Comparison of ENCODE assay signal across 30 cellular contexts in genomic region chr1:179848233-179848632, GRCh38.
"Had no signal": no experiment of that assay in that cellular context is flagged by ENCODE, and none has a peak within 500 bp of the region (broad histone marks: within the 10 kb centered on the region; RNA-seq: fewer than 3 reads in every experiment).

No MANE protein-coding gene starts in this region.

- H3K27ac ChIP-seq: neutrophil, pancreas, prostate gland, skin epidermis, spleen, suprapubic skin, testis, tibial artery, transverse colon, upper lobe of right lung, vagina had no signal

- FAIRE-seq: pancreas, urothelium cell line had no signal

- H3K4me3 ChIP-seq: pancreas, prostate gland, skin epidermis, smooth muscle cell, spleen, suprapubic skin, testis, tibial artery, transverse colon, upper lobe of right lung, vagina had no signal

- H3K4me1 ChIP-seq: pancreas, prostate gland, spleen, suprapubic skin, testis, tibial artery, transverse colon, upper lobe of right lung, vagina had no signal

- H3K4me2 ChIP-seq: smooth muscle cell had no signal

- DNase-seq: naive B cell; naive thymus-derived CD8-positive, alpha-beta T cell; nephron progenitor cell; nucleus accumbens; pancreas; right cardiac atrium; spleen; stimulated activated CD4-positive, alpha-beta T cell treated with anti-CD3 and anti-CD28 coated beads, Interleukin-12 subunit alpha, Interleukin-12 subunit beta, amount 100 ng/mL, for 4 hours; stimulated activated CD4-positive, alpha-beta T cell treated with anti-CD3 and anti-CD28 coated beads, Interleukin-1b, Interleukin-23, amount 100 ng/mL, for 48 hours; stimulated activated CD4-positive, alpha-beta T cell treated with anti-CD3 and anti-CD28 coated beads, Interleukin-4, amount 100 ng/mL, for 1 hour; stimulated activated CD4-positive, alpha-beta T cell treated with anti-CD3 and anti-CD28 coated beads, Interleukin-4, amount 100 ng/mL, for 4 hours; stimulated activated CD8-positive, alpha-beta memory T cell treated with anti-CD3 and anti-CD28 coated beads, Interleukin-4, amount 100 ng/mL, for 48 hours; stimulated activated naive CD4-positive, alpha-beta T cell; stimulated activated naive CD8-positive, alpha-beta T cell treated with anti-CD3 and anti-CD28 coated beads, Interleukin-15, amount 100 ng/mL, for 72 hours; stimulated activated naive CD8-positive, alpha-beta T cell treated with anti-CD3 and anti-CD28 coated beads, Interleukin-15, Interleukin-2, amounts not matched to agents 100 U/mL and 50 U/mL, for 24 hours; substantia nigra; testis; tibial artery; transverse colon; upper lobe of right lung had no signal

- H3K27me3 ChIP-seq: neutrophil, pancreas, spleen, suprapubic skin, testis, tibial artery, transverse colon, upper lobe of right lung, vagina had no signal

- ATAC-seq: naive thymus-derived CD8-positive, alpha-beta T cell; natural killer cell treated with Interleukin-12 subunit alpha and Interleukin-12 subunit beta and Interleukin-15 and Interleukin-18, amount 100 ng/mL, for 72 hours; pancreas; right cardiac atrium; sciatic nerve; stimulated activated memory B cell treated with anti-CD40 and anti-IgM and Interleukin-4, amounts not matched to agents 10 μg/mL and 1 μg/mL and 100 μg/mL, for 72 hours; stimulated activated naive CD8-positive, alpha-beta T cell treated with anti-CD3 and anti-CD28 coated beads, Interleukin-15, amount 100 ng/mL, for 72 hours; stimulated activated naive CD8-positive, alpha-beta T cell treated with anti-CD3 and anti-CD28 coated beads, Interleukin-15, Interleukin-2, amounts not matched to agents 100 U/mL and 50 U/mL, for 24 hours; upper lobe of right lung had no signal

- H3K9me3 ChIP-seq: neutrophil, pancreas, prostate gland, spleen, suprapubic skin, testis, tibial artery, transverse colon, upper lobe of right lung, vagina had no signal
